Comparison of ENCODE assay signal across 1 cellular context in the genomic region with DNA sequence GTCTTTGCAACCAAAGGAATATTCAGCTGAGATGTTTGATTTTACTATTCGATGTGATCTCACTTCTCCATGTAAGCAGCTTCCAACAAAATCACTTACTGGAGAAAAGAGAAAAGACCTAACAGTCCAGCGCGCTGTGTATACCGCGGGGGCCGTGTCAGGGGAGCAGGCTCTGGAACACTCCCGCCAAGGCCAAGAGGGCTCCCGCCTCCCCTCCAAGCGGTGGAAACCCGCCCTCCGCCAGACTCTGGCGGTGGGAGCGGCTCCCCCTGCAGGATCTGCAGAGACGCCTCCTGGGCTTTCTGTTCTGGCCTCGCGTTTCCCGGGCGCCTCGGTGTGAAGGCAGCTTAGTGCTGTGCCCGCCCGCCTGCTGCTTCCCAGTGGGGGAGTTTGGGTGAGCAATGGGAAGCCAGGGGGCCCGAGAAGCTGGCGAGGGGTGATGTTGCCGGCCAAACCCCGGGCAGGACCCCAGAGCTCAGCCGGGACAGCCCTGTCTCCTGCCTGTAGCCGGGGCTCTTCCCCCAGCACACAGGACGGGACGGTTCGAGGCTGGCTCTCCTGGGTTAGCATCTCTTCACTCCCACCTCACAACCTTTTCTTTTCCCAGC.
A peak's percentile ranks its signal among the peaks of the same experiment; 100 is the strongest.
TF ChIP-seq lines count a peak whose summit lies in the region.

No MANE protein-coding gene starts in this region.

TF ChIP-seq in HepG2, 621 proteins besides CTCF, POLR2A, EP300 and RAD21 (continued from another document and continues in another):
- TF ChIP-seq, protein P1, sequence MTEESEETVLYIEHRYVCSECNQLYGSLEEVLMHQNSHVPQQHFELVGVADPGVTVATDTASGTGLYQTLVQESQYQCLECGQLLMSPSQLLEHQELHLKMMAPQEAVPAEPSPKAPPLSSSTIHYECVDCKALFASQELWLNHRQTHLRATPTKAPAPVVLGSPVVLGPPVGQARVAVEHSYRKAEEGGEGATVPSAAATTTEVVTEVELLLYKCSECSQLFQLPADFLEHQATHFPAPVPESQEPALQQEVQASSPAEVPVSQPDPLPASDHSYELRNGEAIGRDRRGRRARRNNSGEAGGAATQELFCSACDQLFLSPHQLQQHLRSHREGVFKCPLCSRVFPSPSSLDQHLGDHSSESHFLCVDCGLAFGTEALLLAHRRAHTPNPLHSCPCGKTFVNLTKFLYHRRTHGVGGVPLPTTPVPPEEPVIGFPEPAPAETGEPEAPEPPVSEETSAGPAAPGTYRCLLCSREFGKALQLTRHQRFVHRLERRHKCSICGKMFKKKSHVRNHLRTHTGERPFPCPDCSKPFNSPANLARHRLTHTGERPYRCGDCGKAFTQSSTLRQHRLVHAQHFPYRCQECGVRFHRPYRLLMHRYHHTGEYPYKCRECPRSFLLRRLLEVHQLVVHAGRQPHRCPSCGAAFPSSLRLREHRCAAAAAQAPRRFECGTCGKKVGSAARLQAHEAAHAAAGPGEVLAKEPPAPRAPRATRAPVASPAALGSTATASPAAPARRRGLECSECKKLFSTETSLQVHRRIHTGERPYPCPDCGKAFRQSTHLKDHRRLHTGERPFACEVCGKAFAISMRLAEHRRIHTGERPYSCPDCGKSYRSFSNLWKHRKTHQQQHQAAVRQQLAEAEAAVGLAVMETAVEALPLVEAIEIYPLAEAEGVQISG (CRISPR knock-in tag; IDR thresholded peaks at IDR 0.05): peak; percentile 40; the same call in 1 of the 2 replicates
- TF ChIP-seq EED (CRISPR knock-in tag; IDR thresholded peaks at IDR 0.05): no peak
- no peak for TF ChIP-seq CBX5 (CRISPR knock-in tag; IDR thresholded peaks at IDR 0.05; ENCODE audit: borderline replicate concordance)
- TF ChIP-seq ZNF780A (CRISPR knock-in tag; IDR thresholded peaks at IDR 0.05): no peak
- TF ChIP-seq, protein P2, sequence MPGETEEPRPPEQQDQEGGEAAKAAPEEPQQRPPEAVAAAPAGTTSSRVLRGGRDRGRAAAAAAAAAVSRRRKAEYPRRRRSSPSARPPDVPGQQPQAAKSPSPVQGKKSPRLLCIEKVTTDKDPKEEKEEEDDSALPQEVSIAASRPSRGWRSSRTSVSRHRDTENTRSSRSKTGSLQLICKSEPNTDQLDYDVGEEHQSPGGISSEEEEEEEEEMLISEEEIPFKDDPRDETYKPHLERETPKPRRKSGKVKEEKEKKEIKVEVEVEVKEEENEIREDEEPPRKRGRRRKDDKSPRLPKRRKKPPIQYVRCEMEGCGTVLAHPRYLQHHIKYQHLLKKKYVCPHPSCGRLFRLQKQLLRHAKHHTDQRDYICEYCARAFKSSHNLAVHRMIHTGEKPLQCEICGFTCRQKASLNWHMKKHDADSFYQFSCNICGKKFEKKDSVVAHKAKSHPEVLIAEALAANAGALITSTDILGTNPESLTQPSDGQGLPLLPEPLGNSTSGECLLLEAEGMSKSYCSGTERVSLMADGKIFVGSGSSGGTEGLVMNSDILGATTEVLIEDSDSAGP (CRISPR knock-in tag; IDR thresholded peaks at IDR 0.05; ENCODE audit: borderline replicate concordance): peak; percentile 57; the same call in 1 of the 2 replicates
- TF ChIP-seq HOXA7 (CRISPR knock-in tag; IDR thresholded peaks at IDR 0.05): no peak
- TF ChIP-seq, protein P3, sequence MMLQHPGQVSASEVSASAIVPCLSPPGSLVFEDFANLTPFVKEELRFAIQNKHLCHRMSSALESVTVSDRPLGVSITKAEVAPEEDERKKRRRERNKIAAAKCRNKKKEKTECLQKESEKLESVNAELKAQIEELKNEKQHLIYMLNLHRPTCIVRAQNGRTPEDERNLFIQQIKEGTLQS (CRISPR knock-in tag; IDR thresholded peaks at IDR 0.05): no peak
- peak; percentile 39; the same call in 1 of the 2 replicates for TF ChIP-seq MTA1 (CRISPR knock-in tag; IDR thresholded peaks at IDR 0.05; ENCODE audit: borderline replicate concordance)
- TF ChIP-seq, protein P4, sequence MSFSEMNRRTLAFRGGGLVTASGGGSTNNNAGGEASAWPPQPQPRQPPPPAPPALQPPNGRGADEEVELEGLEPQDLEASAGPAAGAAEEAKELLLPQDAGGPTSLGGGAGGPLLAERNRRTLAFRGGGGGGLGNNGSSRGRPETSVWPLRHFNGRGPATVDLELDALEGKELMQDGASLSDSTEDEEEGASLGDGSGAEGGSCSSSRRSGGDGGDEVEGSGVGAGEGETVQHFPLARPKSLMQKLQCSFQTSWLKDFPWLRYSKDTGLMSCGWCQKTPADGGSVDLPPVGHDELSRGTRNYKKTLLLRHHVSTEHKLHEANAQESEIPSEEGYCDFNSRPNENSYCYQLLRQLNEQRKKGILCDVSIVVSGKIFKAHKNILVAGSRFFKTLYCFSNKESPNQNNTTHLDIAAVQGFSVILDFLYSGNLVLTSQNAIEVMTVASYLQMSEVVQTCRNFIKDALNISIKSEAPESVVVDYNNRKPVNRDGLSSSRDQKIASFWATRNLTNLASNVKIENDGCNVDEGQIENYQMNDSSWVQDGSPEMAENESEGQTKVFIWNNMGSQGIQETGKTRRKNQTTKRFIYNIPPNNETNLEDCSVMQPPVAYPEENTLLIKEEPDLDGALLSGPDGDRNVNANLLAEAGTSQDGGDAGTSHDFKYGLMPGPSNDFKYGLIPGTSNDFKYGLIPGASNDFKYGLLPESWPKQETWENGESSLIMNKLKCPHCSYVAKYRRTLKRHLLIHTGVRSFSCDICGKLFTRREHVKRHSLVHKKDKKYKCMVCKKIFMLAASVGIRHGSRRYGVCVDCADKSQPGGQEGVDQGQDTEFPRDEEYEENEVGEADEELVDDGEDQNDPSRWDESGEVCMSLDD (CRISPR knock-in tag; IDR thresholded peaks at IDR 0.05; ENCODE audit: borderline replicate concordance): no peak
- TF ChIP-seq SRF (IDR thresholded peaks at IDR 0.05; ENCODE audit: low read depth, low read length): no peak
- TF ChIP-seq HDAC6 (IDR thresholded peaks at IDR 0.05; ENCODE audit: low read depth, low read length): no peak
- TF ChIP-seq ZNF776 (CRISPR knock-in tag; IDR thresholded peaks at IDR 0.05): no peak
- TF ChIP-seq, protein P5, sequence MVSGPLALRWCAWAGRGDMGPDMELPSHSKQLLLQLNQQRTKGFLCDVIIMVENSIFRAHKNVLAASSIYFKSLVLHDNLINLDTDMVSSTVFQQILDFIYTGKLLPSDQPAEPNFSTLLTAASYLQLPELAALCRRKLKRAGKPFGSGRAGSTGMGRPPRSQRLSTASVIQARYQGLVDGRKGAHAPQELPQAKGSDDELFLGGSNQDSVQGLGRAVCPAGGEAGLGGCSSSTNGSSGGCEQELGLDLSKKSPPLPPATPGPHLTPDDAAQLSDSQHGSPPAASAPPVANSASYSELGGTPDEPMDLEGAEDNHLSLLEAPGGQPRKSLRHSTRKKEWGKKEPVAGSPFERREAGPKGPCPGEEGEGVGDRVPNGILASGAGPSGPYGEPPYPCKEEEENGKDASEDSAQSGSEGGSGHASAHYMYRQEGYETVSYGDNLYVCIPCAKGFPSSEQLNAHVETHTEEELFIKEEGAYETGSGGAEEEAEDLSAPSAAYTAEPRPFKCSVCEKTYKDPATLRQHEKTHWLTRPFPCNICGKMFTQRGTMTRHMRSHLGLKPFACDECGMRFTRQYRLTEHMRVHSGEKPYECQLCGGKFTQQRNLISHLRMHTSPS (CRISPR knock-in tag; IDR thresholded peaks at IDR 0.05; ENCODE audit: low read depth): no peak
- TF ChIP-seq ZNF709 (CRISPR knock-in tag; IDR thresholded peaks at IDR 0.05): no peak
- no peak for TF ChIP-seq ZSCAN25 (CRISPR knock-in tag; IDR thresholded peaks at IDR 0.05)
- TF ChIP-seq ZBTB21 (CRISPR knock-in tag; IDR thresholded peaks at IDR 0.05): no peak
- no peak for TF ChIP-seq ZFYVE20 (CRISPR knock-in tag; IDR thresholded peaks at IDR 0.05; ENCODE audit: borderline replicate concordance, low read depth)
- TF ChIP-seq ZNF674 (CRISPR knock-in tag; IDR thresholded peaks at IDR 0.05; ENCODE audit: low read depth): no peak
- no peak for TF ChIP-seq ZFAT (CRISPR knock-in tag; conservative IDR thresholded peaks at IDR 0.05)
- TF ChIP-seq, protein P6, sequence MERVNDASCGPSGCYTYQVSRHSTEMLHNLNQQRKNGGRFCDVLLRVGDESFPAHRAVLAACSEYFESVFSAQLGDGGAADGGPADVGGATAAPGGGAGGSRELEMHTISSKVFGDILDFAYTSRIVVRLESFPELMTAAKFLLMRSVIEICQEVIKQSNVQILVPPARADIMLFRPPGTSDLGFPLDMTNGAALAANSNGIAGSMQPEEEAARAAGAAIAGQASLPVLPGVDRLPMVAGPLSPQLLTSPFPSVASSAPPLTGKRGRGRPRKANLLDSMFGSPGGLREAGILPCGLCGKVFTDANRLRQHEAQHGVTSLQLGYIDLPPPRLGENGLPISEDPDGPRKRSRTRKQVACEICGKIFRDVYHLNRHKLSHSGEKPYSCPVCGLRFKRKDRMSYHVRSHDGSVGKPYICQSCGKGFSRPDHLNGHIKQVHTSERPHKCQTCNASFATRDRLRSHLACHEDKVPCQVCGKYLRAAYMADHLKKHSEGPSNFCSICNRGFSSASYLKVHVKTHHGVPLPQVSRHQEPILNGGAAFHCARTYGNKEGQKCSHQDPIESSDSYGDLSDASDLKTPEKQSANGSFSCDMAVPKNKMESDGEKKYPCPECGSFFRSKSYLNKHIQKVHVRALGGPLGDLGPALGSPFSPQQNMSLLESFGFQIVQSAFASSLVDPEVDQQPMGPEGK (CRISPR knock-in tag; IDR thresholded peaks at IDR 0.05): peak; percentile 86
- TF ChIP-seq ATRX (CRISPR knock-in tag; IDR thresholded peaks at IDR 0.05; ENCODE audit: borderline replicate concordance): no peak
- no peak; the same call in 1 of the 2 replicates for TF ChIP-seq MTF2 (CRISPR knock-in tag; IDR thresholded peaks at IDR 0.05; ENCODE audit: borderline replicate concordance)
- no peak for TF ChIP-seq REXO4 (CRISPR knock-in tag; IDR thresholded peaks at IDR 0.05; ENCODE audit: borderline replicate concordance)
- TF ChIP-seq, protein P7, sequence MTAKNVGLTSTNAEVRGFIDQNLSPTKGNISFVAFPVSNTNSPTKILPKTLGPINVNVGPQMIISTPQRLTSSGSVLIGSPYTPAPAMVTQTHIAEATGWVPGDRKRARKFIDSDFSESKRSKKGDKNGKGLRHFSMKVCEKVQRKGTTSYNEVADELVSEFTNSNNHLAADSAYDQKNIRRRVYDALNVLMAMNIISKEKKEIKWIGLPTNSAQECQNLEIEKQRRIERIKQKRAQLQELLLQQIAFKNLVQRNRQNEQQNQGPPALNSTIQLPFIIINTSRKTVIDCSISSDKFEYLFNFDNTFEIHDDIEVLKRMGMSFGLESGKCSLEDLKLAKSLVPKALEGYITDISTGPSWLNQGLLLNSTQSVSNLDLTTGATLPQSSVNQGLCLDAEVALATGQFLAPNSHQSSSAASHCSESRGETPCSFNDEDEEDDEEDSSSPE (CRISPR knock-in tag; IDR thresholded peaks at IDR 0.05): peak; percentile 89
- TF ChIP-seq TBX2 (CRISPR knock-in tag; IDR thresholded peaks at IDR 0.05; ENCODE audit: borderline replicate concordance): no peak
- no peak; the same call in 1 of the 2 replicates for TF ChIP-seq SNAPC2 (CRISPR knock-in tag; IDR thresholded peaks at IDR 0.05)
- no peak for TF ChIP-seq TAF15 (IDR thresholded peaks at IDR 0.05; ENCODE audit: low read depth, low read length, poor library complexity, severe bottlenecking)
- TF ChIP-seq, protein P8, sequence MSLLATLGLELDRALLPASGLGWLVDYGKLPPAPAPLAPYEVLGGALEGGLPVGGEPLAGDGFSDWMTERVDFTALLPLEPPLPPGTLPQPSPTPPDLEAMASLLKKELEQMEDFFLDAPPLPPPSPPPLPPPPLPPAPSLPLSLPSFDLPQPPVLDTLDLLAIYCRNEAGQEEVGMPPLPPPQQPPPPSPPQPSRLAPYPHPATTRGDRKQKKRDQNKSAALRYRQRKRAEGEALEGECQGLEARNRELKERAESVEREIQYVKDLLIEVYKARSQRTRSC (CRISPR knock-in tag; IDR thresholded peaks at IDR 0.05; ENCODE audit: low read depth): no peak
- TF ChIP-seq TEAD2 (CRISPR knock-in tag; IDR thresholded peaks at IDR 0.05): no peak
- TF ChIP-seq, protein P9, sequence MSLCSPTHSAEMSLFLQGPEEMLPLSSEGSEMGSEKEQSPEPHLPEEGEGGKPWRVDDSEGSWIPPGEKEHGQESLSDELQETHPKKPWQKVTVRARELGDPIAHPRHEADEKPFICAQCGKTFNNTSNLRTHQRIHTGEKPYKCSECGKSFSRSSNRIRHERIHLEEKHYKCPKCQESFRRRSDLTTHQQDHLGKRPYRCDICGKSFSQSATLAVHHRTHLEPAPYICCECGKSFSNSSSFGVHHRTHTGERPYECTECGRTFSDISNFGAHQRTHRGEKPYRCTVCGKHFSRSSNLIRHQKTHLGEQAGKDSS (CRISPR knock-in tag; IDR thresholded peaks at IDR 0.05; ENCODE audit: borderline replicate concordance, low read depth): 0 out of 2 replicates have a peak, but pooled peaks have one; percentile 31
- TF ChIP-seq TGIF2 (CRISPR knock-in tag; IDR thresholded peaks at IDR 0.05): no peak
- TF ChIP-seq NFE2L1 (CRISPR knock-in tag; IDR thresholded peaks at IDR 0.05; ENCODE audit: borderline replicate concordance): no peak
- TF ChIP-seq ZEB1 (IDR thresholded peaks at IDR 0.05; ENCODE audit: insufficient replicate concordance, low read depth): no peak
- TF ChIP-seq GABPA (IDR thresholded peaks at IDR 0.05; ENCODE audit: low read depth, low read length): no peak
- no peak for TF ChIP-seq GABPA (CRISPR knock-in tag; IDR thresholded peaks at IDR 0.05; ENCODE audit: low read depth)
- TF ChIP-seq SMARCC2 (IDR thresholded peaks at IDR 0.05): no peak
- TF ChIP-seq, protein P10, sequence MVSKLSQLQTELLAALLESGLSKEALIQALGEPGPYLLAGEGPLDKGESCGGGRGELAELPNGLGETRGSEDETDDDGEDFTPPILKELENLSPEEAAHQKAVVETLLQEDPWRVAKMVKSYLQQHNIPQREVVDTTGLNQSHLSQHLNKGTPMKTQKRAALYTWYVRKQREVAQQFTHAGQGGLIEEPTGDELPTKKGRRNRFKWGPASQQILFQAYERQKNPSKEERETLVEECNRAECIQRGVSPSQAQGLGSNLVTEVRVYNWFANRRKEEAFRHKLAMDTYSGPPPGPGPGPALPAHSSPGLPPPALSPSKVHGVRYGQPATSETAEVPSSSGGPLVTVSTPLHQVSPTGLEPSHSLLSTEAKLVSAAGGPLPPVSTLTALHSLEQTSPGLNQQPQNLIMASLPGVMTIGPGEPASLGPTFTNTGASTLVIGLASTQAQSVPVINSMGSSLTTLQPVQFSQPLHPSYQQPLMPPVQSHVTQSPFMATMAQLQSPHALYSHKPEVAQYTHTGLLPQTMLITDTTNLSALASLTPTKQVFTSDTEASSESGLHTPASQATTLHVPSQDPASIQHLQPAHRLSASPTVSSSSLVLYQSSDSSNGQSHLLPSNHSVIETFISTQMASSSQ (IDR thresholded peaks at IDR 0.05; ENCODE audit: low read depth): no peak
- TF ChIP-seq, protein P10 (CRISPR knock-in tag; IDR thresholded peaks at IDR 0.05; ENCODE audit: borderline replicate concordance): no peak
- TF ChIP-seq RBAK (CRISPR knock-in tag; IDR thresholded peaks at IDR 0.05): no peak
- no peak for TF ChIP-seq SCMH1 (CRISPR knock-in tag; IDR thresholded peaks at IDR 0.05; ENCODE audit: borderline replicate concordance)
- TF ChIP-seq ISX (CRISPR knock-in tag; conservative IDR thresholded peaks at IDR 0.05): no peak
